Comparison of ENCODE assay signal across 8 cellular contexts in genomic region chr2:203782262-203782976, GRCh38.
DNase-seq lines count a peak whose midpoint lies in the region; ATAC-seq and TF ChIP-seq lines count a peak whose summit lies in the region.

No MANE protein-coding gene starts in this region.

- in situ Hi-C loops in transverse colon (cut with MboI; ENCODE audit: low pct_ligation_motif_present in 1 of 4, low pct_unique_long_range_greater_than_20kb in 1 of 4, low sequenced_read_pairs in 3 of 4): no loop called here

- H3K36me3 ChIP-seq in transverse colon: no peaks in the 10 kb centered on the region

- no peak for TF ChIP-seq EP300 in transverse colon (IDR thresholded peaks at IDR 0.05; ENCODE audit: low read depth)

- H3K4me1 ChIP-seq in transverse colon: peaks cover 5 to 28% (median 15%) of the 10 kb centered on the region in 4 donors

- TF ChIP-seq CTCF in fibroblast of the aortic adventitia (IDR thresholded peaks at IDR 0.05; ENCODE audit: insufficient read depth, low read length) (peak; percentile 85), transverse colon (IDR thresholded peaks at IDR 0.05) (peak; percentile 50 to 64 (median 56))

- no peaks in the 10 kb centered on the region for H3K9me3 ChIP-seq in transverse colon

- H3K27me3 ChIP-seq in transverse colon: no peaks in the 10 kb centered on the region

- H3K27ac ChIP-seq in transverse colon: peak overlapping the region in 1 of 4 donors; percentile 53

- DNase-seq in NCI-H2171 treated with DMSO at 0.1 percent for 48 hours (lab: John Stamatoyannopoulos, UW) (peak; percentile 18), NCI-H2171 (lab: John Stamatoyannopoulos, UW) (no peak), OCI-M1 (lab: John Stamatoyannopoulos, UW) (peak; percentile 74), fibroblast of the aortic adventitia (ENCODE audit: low read depth) (peak; percentile 94), occipital lobe (lab: John Stamatoyannopoulos, UW) (peak; percentile 25), transverse colon (peak; percentile 37)
- DNase-seq in activated T-cell treated with anti-CD3 and anti-CD28 coated beads, Interleukin-2, amount 50 U/mL, for 48 hours: peak; percentile 74 to 78

- intact Hi-C loops in transverse colon (cut with DNase I; ENCODE audit: low total_unique reads): no loop called here

- WGBS in transverse colon (ENCODE audit: low coverage in 1 of 2), 2 donors: 54 to 58% methylated on average over 5 of the region's 5 CpGs

- peak; percentile 70 for ATAC-seq in HG03159 (IDR thresholded peaks at IDR 0.05; ENCODE audit: unreplicated experiment)

- TF ChIP-seq POLR2A in transverse colon (IDR thresholded peaks at IDR 0.05): no peak

- H3K4me3 ChIP-seq in fibroblast of the aortic adventitia (ENCODE audit: low read depth, low read length) (no peak overlapping the region), transverse colon (no peak overlapping the region)
